ENCODE assay signal across 8 cellular contexts in the genomic region with DNA sequence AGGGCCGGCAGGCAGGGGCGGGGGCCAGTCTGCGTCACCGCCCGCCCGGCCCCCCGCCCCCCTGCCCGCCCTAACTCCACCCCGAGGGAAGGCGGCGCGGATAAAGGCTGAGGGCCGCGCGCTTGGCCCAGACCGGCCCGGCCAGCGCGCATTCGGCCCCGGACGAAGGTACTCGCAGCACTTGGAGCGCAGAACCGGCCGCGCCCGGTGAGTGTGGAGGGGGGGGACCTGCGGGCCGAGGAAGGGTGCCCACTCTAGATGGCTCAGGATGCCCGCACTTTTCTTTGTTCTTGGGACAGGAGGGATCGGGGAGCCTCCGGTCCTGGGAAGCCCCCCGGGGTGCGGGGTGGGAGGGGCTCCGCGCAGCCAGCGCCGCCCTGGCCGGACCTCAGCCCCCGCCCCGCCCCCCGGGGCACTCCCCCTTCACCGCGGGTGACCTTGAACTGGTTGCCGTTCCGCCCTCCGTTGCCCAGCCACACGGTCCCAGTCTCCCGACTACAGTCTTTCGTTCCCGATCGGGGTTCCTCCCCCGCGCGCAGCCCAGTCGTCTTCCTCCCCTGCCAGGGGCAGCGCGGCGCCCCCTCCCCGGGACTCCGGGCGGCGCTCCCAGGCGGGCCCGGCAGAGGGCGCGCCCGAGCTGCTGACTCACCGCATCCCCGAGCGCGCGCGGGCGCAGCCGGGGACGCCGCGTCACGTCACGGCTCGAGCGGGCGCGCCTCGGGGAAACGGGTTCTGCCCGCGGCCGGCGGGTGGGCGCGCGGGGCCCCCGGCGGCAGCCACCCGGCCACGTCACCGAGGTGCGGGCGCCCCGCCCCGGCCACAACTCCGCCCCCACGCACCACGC. TPM values are rescaled to one million over a fixed set of nuclear protein-coding genes. Genes with fewer than 3 reads are reported as not detected.
DNase-seq lines count a peak whose midpoint lies in the region; ATAC-seq and TF ChIP-seq lines count a peak whose summit lies in the region.

Gene MIDN (plus strand): TSS at position 130 of the 844 bp plus-strand sequence. CDS start 1,714 bp downstream, outside the sequence.

- TF ChIP-seq CTCF in BE2C (IDR thresholded peaks at IDR 0.05; ENCODE audit: low read depth, low read length) (peak; percentile 58), stomach (IDR thresholded peaks at IDR 0.05) (peak in 5 of 7 experiments; percentile 73 to 94 (median 77))

- intact Hi-C loops in naive thymus-derived CD4-positive, alpha-beta T cell (cut with micrococcal nuclease), result loop anchor here (1.0 to 10.0 kb wide), 14 partner anchors 11 to 584 kb away; partner anchors contain the start of genes CIRBP (in 2 of the 2), DAZAP1 (in 2 of the 2), GAMT (in 1 of the 2) and NDUFS7 (in 1 of the 2)
- intact Hi-C loops in stomach (cut with DNase I; ENCODE audit: low total_unique reads), result no loop called here

- TF ChIP-seq POLR2A in GM18951 (IDR thresholded peaks at IDR 0.05; ENCODE audit: extremely low read depth, insufficient read depth, insufficient read length) (peak; percentile 96), stomach (IDR thresholded peaks at IDR 0.05) (peak in 2 of 4 donors; percentile 69 to 70)

- no peaks in the 10 kb centered on the region for H3K27me3 Mint-ChIP-seq in activated T-cell treated with anti-CD3 and anti-CD28 coated beads, Interleukin-2, amount 50 U/mL, for 72 hours (ENCODE audit: low read depth)
- H3K27me3 Mint-ChIP-seq in naive thymus-derived CD4-positive, alpha-beta T cell, result no peaks in the 10 kb centered on the region

- CTCF ChIA-PET in naive thymus-derived CD4-positive, alpha-beta T cell (lab: Charles Lee), result interaction anchor here (0.9 to 1.0 kb wide), 2 partner anchors 15 to 17 kb away, joined by 4 to 5 read pairs; no protein-coding TSS in a partner anchor

- no peaks in the 10 kb centered on the region; the same call in 1 of the 2 replicates for H3K9me3 ChIP-seq in BE2C
- no peaks in the 10 kb centered on the region for H3K9me3 ChIP-seq in naive thymus-derived CD4-positive, alpha-beta T cell (ENCODE audit: control insufficient read depth in 2 of 3, low read length in 3 of 3)
- H3K9me3 ChIP-seq in stomach, result no peaks in the 10 kb centered on the region

- WGBS in stomach, 5 donors, result 0 to 1% (median 0%) methylated on average over 2 to 103 of the region's 107 CpGs

- in situ Hi-C loops in GM18951 (cut with MboI; ENCODE audit: low sequenced_read_pairs, unreplicated experiment), result no loop called here

- H3K27ac ChIP-seq in naive thymus-derived CD4-positive, alpha-beta T cell (ENCODE audit: low read depth, low read length), result peak within 1 kb of the TSS; percentile 94
- H3K27ac ChIP-seq in stomach, result peak within 1 kb of the TSS; percentile 95 to 100 (median 100)

- peak within 1 kb of the TSS; percentile 81 for H3K27ac Mint-ChIP-seq in activated T-cell treated with anti-CD3 and anti-CD28 coated beads, Interleukin-2, amount 50 U/mL, for 72 hours
- peak within 1 kb of the TSS in 6 of 9 donors; percentile 38 to 88 (median 71) for H3K27ac Mint-ChIP-seq in naive thymus-derived CD4-positive, alpha-beta T cell

- H3K4me1 ChIP-seq in BE2C (peaks cover 20% of the 10 kb centered on the region), stomach (peaks cover 60 to 74% (median 66%) of the 10 kb centered on the region in 4 donors)
- peaks cover 20 to 22% of the 10 kb centered on the region in 2 donors for H3K4me1 ChIP-seq in naive thymus-derived CD4-positive, alpha-beta T cell (ENCODE audit: control insufficient read depth in 2 of 2, insufficient read depth in 2 of 2, low read length in 2 of 2)

- peak within 1 kb of the TSS; percentile 77 to 81 for H3K4me3 Mint-ChIP-seq in activated T-cell treated with anti-CD3 and anti-CD28 coated beads, Interleukin-2, amount 50 U/mL, for 72 hours
- H3K4me3 Mint-ChIP-seq in naive thymus-derived CD4-positive, alpha-beta T cell, result peak within 1 kb of the TSS; percentile 23 to 95 (median 68)

- no peak for TF ChIP-seq EP300 in stomach (IDR thresholded peaks at IDR 0.05)

- POLR2A ChIA-PET in naive thymus-derived CD4-positive, alpha-beta T cell (lab: Charles Lee), result interaction anchor here (0.7 to 2.2 kb wide), 5 partner anchors 12 to 169 kb away, joined by 3 to 20 read pairs (median 4); partner anchors contain the start of gene CIRBP

- no peaks in the 10 kb centered on the region for H3K9me3 Mint-ChIP-seq in activated T-cell treated with anti-CD3 and anti-CD28 coated beads, Interleukin-2, amount 50 U/mL, for 72 hours
- H3K9me3 Mint-ChIP-seq in naive thymus-derived CD4-positive, alpha-beta T cell, result peaks cover 0 to 3% (median 0%) of the 10 kb centered on the region in 11 donors

- DNase-seq in BE2C (peak; percentile 85), NOMO-1 treated with dmso at 0.1 percent for 144 hours (lab: John Stamatoyannopoulos, UW; ENCODE audit: unreplicated experiment) (peak; percentile 82), fibroblast of gingiva (ENCODE audit: low read depth) (peak; percentile 94), stomach (peak; percentile 90)
- DNase-seq in activated T-cell treated with anti-CD3 and anti-CD28 coated beads, Interleukin-2, amount 50 U/mL, for 72 hours, result peak; percentile 86 to 91
- DNase-seq in naive thymus-derived CD4-positive, alpha-beta T cell, result peak; percentile 77 to 92 (median 88)

- H3K36me3 ChIP-seq in BE2C, result peaks cover 35% of the 10 kb centered on the region
- peaks cover 0 to 13% (median 0%) of the 10 kb centered on the region in 3 experiments for H3K36me3 ChIP-seq in naive thymus-derived CD4-positive, alpha-beta T cell (ENCODE audit: control insufficient read depth in 2 of 3, insufficient read depth in 3 of 3, low read length in 3 of 3)
- H3K36me3 ChIP-seq in stomach, result peaks cover 9 to 26% (median 15%) of the 10 kb centered on the region in 4 donors

- H3K4me3 ChIP-seq in BE2C (ENCODE audit: low read depth, low read length), result peak within 1 kb of the TSS; percentile 65
- H3K4me3 ChIP-seq in naive thymus-derived CD4-positive, alpha-beta T cell (ENCODE audit: low read length), result peak within 1 kb of the TSS; percentile 64
- peak within 1 kb of the TSS; percentile 68 to 94 (median 84) for H3K4me3 ChIP-seq in stomach

- H3K27me3 ChIP-seq in BE2C (no peaks in the 10 kb centered on the region), stomach (no peaks in the 10 kb centered on the region)
- H3K27me3 ChIP-seq in naive thymus-derived CD4-positive, alpha-beta T cell (ENCODE audit: control insufficient read depth in 2 of 2, insufficient read depth in 2 of 2, low read length in 2 of 2), result no peaks in the 10 kb centered on the region

- H3K4me1 Mint-ChIP-seq in activated T-cell treated with anti-CD3 and anti-CD28 coated beads, Interleukin-2, amount 50 U/mL, for 72 hours (ENCODE audit: low read depth), result peaks cover 13% of the 10 kb centered on the region
- H3K4me1 Mint-ChIP-seq in naive thymus-derived CD4-positive, alpha-beta T cell, result peaks cover 0 to 11% (median 10%) of the 10 kb centered on the region in 7 donors

- peaks cover 9 to 13% of the 10 kb centered on the region in 2 donors for H3K36me3 Mint-ChIP-seq in activated T-cell treated with anti-CD3 and anti-CD28 coated beads, Interleukin-2, amount 50 U/mL, for 72 hours (ENCODE audit: insufficient read depth in 2 of 2)
- H3K36me3 Mint-ChIP-seq in naive thymus-derived CD4-positive, alpha-beta T cell, result peaks cover 0 to 12% (median 0%) of the 10 kb centered on the region in 5 donors

- peak; percentile 24 for ATAC-seq in HG03175 (IDR thresholded peaks at IDR 0.05; ENCODE audit: unreplicated experiment)
- ATAC-seq in activated T-cell treated with anti-CD3 and anti-CD28 coated beads, Interleukin-2, amount 50 U/mL, for 72 hours (replicated peaks in 1 of 2), result peak; percentile 36 to 42
- peak; percentile 48 for ATAC-seq in naive thymus-derived CD4-positive, alpha-beta T cell

RNA-seq across cellular contexts. Expression of gene MIDN, which starts in this region (rescaled TPM):
- polyA plus RNA-seq in BE2C (2012; ENCODE audit: insufficient read depth, insufficient read length, low read depth), result 186 TPM
- 10 to 100 TPM; 72.3 to 75.4 TPM for total RNA-seq in activated T-cell treated with anti-CD3 and anti-CD28 coated beads, Interleukin-2, amount 50 U/mL, for 72 hours
- 100 to 1,000 TPM in 2 of 5 experiments, 10 to 100 TPM in 3; 22.6 to 310 (median 78.1) TPM for total RNA-seq in naive thymus-derived CD4-positive, alpha-beta T cell
- polyA plus RNA-seq in naive thymus-derived CD4-positive, alpha-beta T cell, result 1 to 10 TPM; 1.4 to 3.6 TPM
- 100 to 1,000 TPM in 1 of 5 donors, 10 to 100 TPM in 4; 31.6 to 118 (median 54.6) TPM for total RNA-seq in stomach
- 10 to 100 TPM; 17.0 to 29.2 (median 21.0) TPM for polyA plus RNA-seq in stomach

Comparison
In these comparisons a context has a peak if more than half of its experiments do, and no peak if none do; other contexts are left out.
1. Peak in every context shown above with its lines: DNase-seq, ATAC-seq, H3K4me3 ChIP-seq and H3K27ac ChIP-seq.